ENCODE assay signal across 9 cellular contexts in the genomic region with DNA sequence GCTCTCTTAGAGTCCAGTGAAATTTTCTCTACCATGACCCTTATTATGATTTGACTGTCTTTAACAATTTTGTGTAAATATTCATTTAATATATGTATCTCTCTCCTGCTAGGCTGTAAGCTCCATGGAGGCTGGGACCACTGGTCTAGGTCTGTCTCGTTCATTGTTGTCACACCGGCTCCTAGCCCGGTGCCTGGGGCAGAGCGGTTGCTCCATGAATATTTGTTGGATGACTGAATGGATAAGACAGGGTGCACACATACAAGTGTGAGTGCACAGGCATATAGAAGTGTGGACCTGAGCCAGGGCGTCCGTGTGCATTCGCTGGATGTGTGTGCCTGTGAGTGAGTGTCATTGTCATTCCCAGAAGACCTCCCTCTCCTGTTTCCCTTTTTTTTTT. TPM values are rescaled to one million over a fixed set of nuclear protein-coding genes. Genes with fewer than 3 reads are reported as not detected.
"Had no signal": no experiment of that assay in that cellular context is flagged by ENCODE, and none has a peak within 500 bp of the region (broad histone marks: within the 10 kb centered on the region; RNA-seq: fewer than 3 reads in every experiment).

No MANE protein-coding gene starts in this region.

- H2AFZ ChIP-seq: GM23338 had no signal

- H3K27ac ChIP-seq: HL-60 had no signal

- H3K4me3 ChIP-seq: GM23338 had no signal

- DNase-seq: H9, HCEC 1CT, HFFc6 had no signal

- H3K4me2 ChIP-seq: GM23338 had no signal

- ATAC-seq: GM23338, HepG2 had no signal

RNA-seq across cellular contexts. Expression of a gene that starts 20.9 kb away (rescaled TPM):
- total RNA-seq: GM23338, H1, H9, HepG2, HFFc6, HT1080 had no signal
- polyA plus RNA-seq: GM23338, H1, HepG2, IgD-negative memory B cell had no signal
